8 cellular contexts compared by ENCODE assay signal in genomic region chr21:45539796-45540600, GRCh38. TPM values are rescaled to one million over a fixed set of nuclear protein-coding genes. Genes with fewer than 3 reads are reported as not detected.
DNase-seq lines count a peak whose midpoint lies in the region; ATAC-seq and TF ChIP-seq lines count a peak whose summit lies in the region.
"Had no signal": no experiment of that assay in that cellular context is flagged by ENCODE, and none has a peak within 500 bp of the region (broad histone marks: within the 10 kb centered on the region; RNA-seq: fewer than 3 reads in every experiment).

No MANE protein-coding gene starts in this region.

- H3T11ph ChIP-seq in H9 (ENCODE audit: low read length), result no peak overlapping the region

- H3K56ac ChIP-seq in H9 (ENCODE audit: insufficient read length, low read depth, low read length), result no peak overlapping the region

- no peak overlapping the region for H3K14ac ChIP-seq in H9 (ENCODE audit: insufficient read depth, low read length)

- no peak overlapping the region for H3K9ac ChIP-seq in H9 (ENCODE audit: extremely low read depth, insufficient read length, low read length)

- no peak overlapping the region for H3K23ac ChIP-seq in H9 (ENCODE audit: insufficient read length, low read depth, low read length)

- no peak overlapping the region for H3K4ac ChIP-seq in H9 (ENCODE audit: low read depth, low read length)

- no peaks in the 10 kb centered on the region for H3K4me1 ChIP-seq in H9 (ENCODE audit: insufficient read depth, low read length)

- no peak overlapping the region for H3K18ac ChIP-seq in H9 (ENCODE audit: insufficient read length, low read depth, low read length)

- H2BK15ac ChIP-seq in H9 (ENCODE audit: low read depth, low read length), result no peak overlapping the region

- CTCF ChIA-PET in T-cell (lab: Charles Lee), result interaction anchor here in 1 of 2 donors (0.6 kb wide), 1 partner anchor 24 kb away, joined by 3 read pairs; no protein-coding TSS in a partner anchor

- H3K79me2 ChIP-seq in H9 (ENCODE audit: insufficient read depth, low read length), result peaks cover 6% of the 10 kb centered on the region; the same call in 1 of the 2 replicates

- intact Hi-C loops in head of caudate nucleus (cut with DNase I), result no loop called here

- H4K5ac ChIP-seq in H9 (ENCODE audit: insufficient read length, low read depth, low read length), result no peak overlapping the region

- H3K36me3 Mint-ChIP-seq in H9 (ENCODE audit: insufficient read depth in 1 of 3, low read depth in 3 of 3) (peaks cover 0 to 8% (median 6%) of the 10 kb centered on the region in 3 experiments; a peak in 6 of 7 replicates), T-cell (peaks cover 3% of the 10 kb centered on the region), progenitor cell of endocrine pancreas (ENCODE audit: insufficient read depth) (peaks cover 2% of the 10 kb centered on the region)

- POLR2A ChIA-PET in T-cell (lab: Charles Lee), result interaction anchor here in 1 of 2 donors (0.7 kb wide), 1 partner anchor 315 kb away, joined by 3 read pairs; no protein-coding TSS in a partner anchor

- ATAC-seq in T-cell (replicated peaks in 1 of 4) (no peak), HG03354 (IDR thresholded peaks at IDR 0.05; ENCODE audit: poor library complexity, severe bottlenecking, unreplicated experiment) (no peak)

- no peak overlapping the region for H2BK120ac ChIP-seq in H9 (ENCODE audit: low read depth, low read length, poor library complexity, severe bottlenecking)

- H3K4me3 Mint-ChIP-seq in H9, result peak overlapping the region; percentile 65 to 81; a peak in 3 of 5 replicates
- H3K4me3 Mint-ChIP-seq in T-cell, result peak overlapping the region; percentile 66 to 81 (median 77)
- peak overlapping the region; percentile 68 for H3K4me3 Mint-ChIP-seq in progenitor cell of endocrine pancreas (ENCODE audit: low read depth)

- H3K27me3 ChIP-seq in H9 (ENCODE audit: insufficient read depth, low read length), result no peaks in the 10 kb centered on the region

- H3K9me3 ChIP-seq in H9 (ENCODE audit: control insufficient read depth, low read depth, low read length), result no peaks in the 10 kb centered on the region

- no peak overlapping the region for H2BK5ac ChIP-seq in H9 (ENCODE audit: insufficient read length, low read length)

- DNase-seq in H9 (peak; percentile 24), T-cell (peak in 1 of 34 experiments; percentile 1), head of caudate nucleus (peak in 24 of 42 donors; percentile 1 to 39 (median 10)), progenitor cell of endocrine pancreas (ENCODE audit: low spot score, unreplicated experiment) (no peak), H4 (ENCODE audit: low spot score) (no peak), DMS 273 (lab: John Stamatoyannopoulos, UW; ENCODE audit: unreplicated experiment) (no peak)
- DNase-seq: NCI-H187 had no signal

- H2BK20ac ChIP-seq in H9 (ENCODE audit: low read depth, low read length, poor library complexity, severe bottlenecking), result no peak overlapping the region

- no peaks in the 10 kb centered on the region for H4K20me1 ChIP-seq in H9 (ENCODE audit: control insufficient read depth, insufficient read depth, insufficient read length)

- H3K9me3 Mint-ChIP-seq in H9 (no peaks in the 10 kb centered on the region), T-cell (no peaks in the 10 kb centered on the region), progenitor cell of endocrine pancreas (ENCODE audit: low read depth) (no peaks in the 10 kb centered on the region)

- no peak overlapping the region for H4K8ac ChIP-seq in H9 (replicated peaks; ENCODE audit: insufficient read length, low read depth, low read length)

- H3K4me1 Mint-ChIP-seq in H9 (peaks cover 7 to 8% of the 10 kb centered on the region in 2 experiments), T-cell (peaks cover 4 to 19% (median 18%) of the 10 kb centered on the region in 3 donors), progenitor cell of endocrine pancreas (ENCODE audit: low read depth) (peaks cover 4% of the 10 kb centered on the region)

- no peak overlapping the region for H3K27ac ChIP-seq in H9 (ENCODE audit: insufficient read length, low read depth, low read length)

- WGBS in H9 (ENCODE audit: extremely low coverage, insufficient read length, low lambda C conversion rate), result no CpG with 5 or more reads among the region's 24 CpGs

- no peak overlapping the region for H4K91ac ChIP-seq in H9 (ENCODE audit: insufficient read length, low read depth, low read length)

- no peak overlapping the region for H3K4me2 ChIP-seq in H9 (ENCODE audit: insufficient read depth, insufficient read length, low read length)

- peaks cover 5% of the 10 kb centered on the region for H3K23me2 ChIP-seq in H9 (ENCODE audit: insufficient read length, low read depth, low read length, poor library complexity, severe bottlenecking)

- H2AK5ac ChIP-seq in H9 (ENCODE audit: insufficient read length, low read length), result no peak overlapping the region

- TF ChIP-seq CTCF in H9 (conservative IDR thresholded peaks at IDR 0.05) (no peak), progenitor cell of endocrine pancreas (IDR thresholded peaks at IDR 0.05; ENCODE audit: unreplicated experiment) (no peak)

- H3K27ac Mint-ChIP-seq in H9 (no peak overlapping the region), T-cell (no peak overlapping the region), progenitor cell of endocrine pancreas (no peak overlapping the region)

- H2AFZ ChIP-seq in H9 (ENCODE audit: low read length), result no peak overlapping the region

- H3K27me3 Mint-ChIP-seq in H9 (ENCODE audit: low read depth) (no peaks in the 10 kb centered on the region), T-cell (no peaks in the 10 kb centered on the region), progenitor cell of endocrine pancreas (no peaks in the 10 kb centered on the region)

- no peak overlapping the region for H2BK12ac ChIP-seq in H9 (ENCODE audit: insufficient read length, low read depth, low read length)

- no peaks in the 10 kb centered on the region for H3K79me1 ChIP-seq in H9 (ENCODE audit: insufficient read depth, low read depth, low read length, poor library complexity, severe bottlenecking)

RNA-seq across cellular contexts. Expression of gene SLC19A1, which starts 2.2 kb away (rescaled TPM):
- 31.4 and 32.4 TPM in 2 replicates for total RNA-seq in H9 (2021)
- total RNA-seq in T-cell, result 10 to 100 TPM; 10.4 to 19.2 (median 16.4) TPM
- 25.6 and 28.5 TPM in 2 replicates for total RNA-seq in progenitor cell of endocrine pancreas
- 16.3 and 18.2 TPM in 2 replicates for total RNA-seq in H4 (2014; rRNA removed; shearing (Covaris generic))

Comparison
In these comparisons a context has a peak if more than half of its experiments do, and no peak if none do; other contexts are left out.
1. DNase-seq: peak in H9 (single experiment) and head of caudate nucleus (24 of 42); none in progenitor cell of endocrine pancreas (single experiment), H4 (single experiment) and DMS 273 (single experiment).
2. Peak in every context shown above with its lines, with median percentiles within 50 percentile points of each other: H3K4me3 Mint-ChIP-seq.